Comparison of ENCODE assay signal across 2 cellular contexts in the genomic region with DNA sequence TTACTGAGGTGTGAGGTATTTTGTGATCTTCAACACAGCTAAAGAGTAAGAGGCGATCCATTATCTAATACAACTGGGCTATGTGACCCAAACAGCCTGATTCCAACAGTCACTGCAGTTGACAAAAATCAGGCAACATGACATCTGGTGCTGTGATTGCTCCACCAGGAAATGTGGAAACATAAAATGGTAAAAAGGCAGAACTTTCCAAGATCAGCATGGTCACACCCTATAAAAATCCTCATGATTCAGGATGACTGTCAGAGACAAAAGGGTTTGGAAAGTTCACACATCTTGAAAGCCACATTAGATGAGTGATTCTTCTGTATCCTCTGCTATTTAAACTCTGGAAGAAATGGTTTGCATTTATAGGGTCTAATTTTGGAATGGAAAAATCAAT.
TF ChIP-seq lines count a peak whose summit lies in the region.

No MANE protein-coding gene starts in this region.

TF ChIP-seq in HCT116, 20 proteins besides CTCF, POLR2A, EP300 and RAD21 (continued from another document):
- TF ChIP-seq, protein P1, sequence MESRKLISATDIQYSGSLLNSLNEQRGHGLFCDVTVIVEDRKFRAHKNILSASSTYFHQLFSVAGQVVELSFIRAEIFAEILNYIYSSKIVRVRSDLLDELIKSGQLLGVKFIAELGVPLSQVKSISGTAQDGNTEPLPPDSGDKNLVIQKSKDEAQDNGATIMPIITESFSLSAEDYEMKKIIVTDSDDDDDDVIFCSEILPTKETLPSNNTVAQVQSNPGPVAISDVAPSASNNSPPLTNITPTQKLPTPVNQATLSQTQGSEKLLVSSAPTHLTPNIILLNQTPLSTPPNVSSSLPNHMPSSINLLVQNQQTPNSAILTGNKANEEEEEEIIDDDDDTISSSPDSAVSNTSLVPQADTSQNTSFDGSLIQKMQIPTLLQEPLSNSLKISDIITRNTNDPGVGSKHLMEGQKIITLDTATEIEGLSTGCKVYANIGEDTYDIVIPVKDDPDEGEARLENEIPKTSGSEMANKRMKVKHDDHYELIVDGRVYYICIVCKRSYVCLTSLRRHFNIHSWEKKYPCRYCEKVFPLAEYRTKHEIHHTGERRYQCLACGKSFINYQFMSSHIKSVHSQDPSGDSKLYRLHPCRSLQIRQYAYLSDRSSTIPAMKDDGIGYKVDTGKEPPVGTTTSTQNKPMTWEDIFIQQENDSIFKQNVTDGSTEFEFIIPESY (IDR thresholded peaks at IDR 0.05; ENCODE audit: extremely low read depth, insufficient replicate concordance, low read length), result no peak
- no peak for TF ChIP-seq POLR2AphosphoS5 (IDR thresholded peaks at IDR 0.05; ENCODE audit: low read depth, low read length)
- TF ChIP-seq, protein P2, sequence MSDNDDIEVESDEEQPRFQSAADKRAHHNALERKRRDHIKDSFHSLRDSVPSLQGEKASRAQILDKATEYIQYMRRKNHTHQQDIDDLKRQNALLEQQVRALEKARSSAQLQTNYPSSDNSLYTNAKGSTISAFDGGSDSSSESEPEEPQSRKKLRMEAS (IDR thresholded peaks at IDR 0.05), result no peak
- TF ChIP-seq EZH2 (IDR thresholded peaks at IDR 0.05), result no peak
- TF ChIP-seq ELF1 (IDR thresholded peaks at IDR 0.05; ENCODE audit: borderline replicate concordance, low read depth), result no peak
- TF ChIP-seq CBX3 (IDR thresholded peaks at IDR 0.05; ENCODE audit: low read depth), result no peak
- no peak for TF ChIP-seq YY1 (IDR thresholded peaks at IDR 0.05; ENCODE audit: extremely low read depth, insufficient replicate concordance, low read depth, low read length)
- TF ChIP-seq SP1 (IDR thresholded peaks at IDR 0.05; ENCODE audit: low read depth), result peak; percentile 27
- no peak for TF ChIP-seq CEBPB (IDR thresholded peaks at IDR 0.05; ENCODE audit: low read depth)
- TF ChIP-seq JUND (IDR thresholded peaks at IDR 0.05), result peak; percentile 28; the same call in 1 of the 2 replicates

TF ChIP-seq in HepG2, 621 proteins besides CTCF, POLR2A, EP300 and RAD21 (continued from another document):
- TF ChIP-seq, protein P3, sequence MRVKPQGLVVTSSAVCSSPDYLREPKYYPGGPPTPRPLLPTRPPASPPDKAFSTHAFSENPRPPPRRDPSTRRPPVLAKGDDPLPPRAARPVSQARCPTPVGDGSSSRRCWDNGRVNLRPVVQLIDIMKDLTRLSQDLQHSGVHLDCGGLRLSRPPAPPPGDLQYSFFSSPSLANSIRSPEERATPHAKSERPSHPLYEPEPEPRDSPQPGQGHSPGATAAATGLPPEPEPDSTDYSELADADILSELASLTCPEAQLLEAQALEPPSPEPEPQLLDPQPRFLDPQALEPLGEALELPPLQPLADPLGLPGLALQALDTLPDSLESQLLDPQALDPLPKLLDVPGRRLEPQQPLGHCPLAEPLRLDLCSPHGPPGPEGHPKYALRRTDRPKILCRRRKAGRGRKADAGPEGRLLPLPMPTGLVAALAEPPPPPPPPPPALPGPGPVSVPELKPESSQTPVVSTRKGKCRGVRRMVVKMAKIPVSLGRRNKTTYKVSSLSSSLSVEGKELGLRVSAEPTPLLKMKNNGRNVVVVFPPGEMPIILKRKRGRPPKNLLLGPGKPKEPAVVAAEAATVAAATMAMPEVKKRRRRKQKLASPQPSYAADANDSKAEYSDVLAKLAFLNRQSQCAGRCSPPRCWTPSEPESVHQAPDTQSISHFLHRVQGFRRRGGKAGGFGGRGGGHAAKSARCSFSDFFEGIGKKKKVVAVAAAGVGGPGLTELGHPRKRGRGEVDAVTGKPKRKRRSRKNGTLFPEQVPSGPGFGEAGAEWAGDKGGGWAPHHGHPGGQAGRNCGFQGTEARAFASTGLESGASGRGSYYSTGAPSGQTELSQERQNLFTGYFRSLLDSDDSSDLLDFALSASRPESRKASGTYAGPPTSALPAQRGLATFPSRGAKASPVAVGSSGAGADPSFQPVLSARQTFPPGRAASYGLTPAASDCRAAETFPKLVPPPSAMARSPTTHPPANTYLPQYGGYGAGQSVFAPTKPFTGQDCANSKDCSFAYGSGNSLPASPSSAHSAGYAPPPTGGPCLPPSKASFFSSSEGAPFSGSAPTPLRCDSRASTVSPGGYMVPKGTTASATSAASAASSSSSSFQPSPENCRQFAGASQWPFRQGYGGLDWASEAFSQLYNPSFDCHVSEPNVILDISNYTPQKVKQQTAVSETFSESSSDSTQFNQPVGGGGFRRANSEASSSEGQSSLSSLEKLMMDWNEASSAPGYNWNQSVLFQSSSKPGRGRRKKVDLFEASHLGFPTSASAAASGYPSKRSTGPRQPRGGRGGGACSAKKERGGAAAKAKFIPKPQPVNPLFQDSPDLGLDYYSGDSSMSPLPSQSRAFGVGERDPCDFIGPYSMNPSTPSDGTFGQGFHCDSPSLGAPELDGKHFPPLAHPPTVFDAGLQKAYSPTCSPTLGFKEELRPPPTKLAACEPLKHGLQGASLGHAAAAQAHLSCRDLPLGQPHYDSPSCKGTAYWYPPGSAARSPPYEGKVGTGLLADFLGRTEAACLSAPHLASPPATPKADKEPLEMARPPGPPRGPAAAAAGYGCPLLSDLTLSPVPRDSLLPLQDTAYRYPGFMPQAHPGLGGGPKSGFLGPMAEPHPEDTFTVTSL (CRISPR knock-in tag; IDR thresholded peaks at IDR 0.05; ENCODE audit: borderline replicate concordance), result no peak
- TF ChIP-seq, protein P4, sequence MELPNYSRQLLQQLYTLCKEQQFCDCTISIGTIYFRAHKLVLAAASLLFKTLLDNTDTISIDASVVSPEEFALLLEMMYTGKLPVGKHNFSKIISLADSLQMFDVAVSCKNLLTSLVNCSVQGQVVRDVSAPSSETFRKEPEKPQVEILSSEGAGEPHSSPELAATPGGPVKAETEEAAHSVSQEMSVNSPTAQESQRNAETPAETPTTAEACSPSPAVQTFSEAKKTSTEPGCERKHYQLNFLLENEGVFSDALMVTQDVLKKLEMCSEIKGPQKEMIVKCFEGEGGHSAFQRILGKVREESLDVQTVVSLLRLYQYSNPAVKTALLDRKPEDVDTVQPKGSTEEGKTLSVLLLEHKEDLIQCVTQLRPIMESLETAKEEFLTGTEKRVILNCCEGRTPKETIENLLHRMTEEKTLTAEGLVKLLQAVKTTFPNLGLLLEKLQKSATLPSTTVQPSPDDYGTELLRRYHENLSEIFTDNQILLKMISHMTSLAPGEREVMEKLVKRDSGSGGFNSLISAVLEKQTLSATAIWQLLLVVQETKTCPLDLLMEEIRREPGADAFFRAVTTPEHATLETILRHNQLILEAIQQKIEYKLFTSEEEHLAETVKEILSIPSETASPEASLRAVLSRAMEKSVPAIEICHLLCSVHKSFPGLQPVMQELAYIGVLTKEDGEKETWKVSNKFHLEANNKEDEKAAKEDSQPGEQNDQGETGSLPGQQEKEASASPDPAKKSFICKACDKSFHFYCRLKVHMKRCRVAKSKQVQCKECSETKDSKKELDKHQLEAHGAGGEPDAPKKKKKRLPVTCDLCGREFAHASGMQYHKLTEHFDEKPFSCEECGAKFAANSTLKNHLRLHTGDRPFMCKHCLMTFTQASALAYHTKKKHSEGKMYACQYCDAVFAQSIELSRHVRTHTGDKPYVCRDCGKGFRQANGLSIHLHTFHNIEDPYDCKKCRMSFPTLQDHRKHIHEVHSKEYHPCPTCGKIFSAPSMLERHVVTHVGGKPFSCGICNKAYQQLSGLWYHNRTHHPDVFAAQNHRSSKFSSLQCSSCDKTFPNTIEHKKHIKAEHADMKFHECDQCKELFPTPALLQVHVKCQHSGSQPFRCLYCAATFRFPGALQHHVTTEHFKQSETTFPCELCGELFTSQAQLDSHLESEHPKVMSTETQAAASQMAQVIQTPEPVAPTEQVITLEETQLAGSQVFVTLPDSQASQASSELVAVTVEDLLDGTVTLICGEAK (IDR thresholded peaks at IDR 0.05), result no peak
- TF ChIP-seq, protein P4 (CRISPR knock-in tag; IDR thresholded peaks at IDR 0.05), result no peak
- no peak for TF ChIP-seq KDM2A (CRISPR knock-in tag; IDR thresholded peaks at IDR 0.05; ENCODE audit: borderline replicate concordance, low read depth)
TF ChIP-seq in HepG2: peak in this region for 0.
